ENCODE assay signal across 1 cellular context in genomic region chr5:166625210-166625865, GRCh38.
TF ChIP-seq lines count a peak whose summit lies in the region.

No MANE protein-coding gene starts in this region.

TF ChIP-seq in SK-N-SH, 30 proteins besides CTCF, POLR2A, EP300 and RAD21 (continued from another document):
- TF ChIP-seq ZBTB33 (IDR thresholded peaks at IDR 0.05; ENCODE audit: borderline replicate concordance, low read depth): no peak
- TF ChIP-seq EZH2phosphoT487 (IDR thresholded peaks at IDR 0.05; ENCODE audit: borderline replicate concordance, low read depth): no peak
- TF ChIP-seq NRF1 (IDR thresholded peaks at IDR 0.05; ENCODE audit: low read depth, low read length): no peak
